ENCODE assay signal across 21 cellular contexts in genomic region chr12:110353211-110353965, GRCh38. TPM values are rescaled to one million over a fixed set of nuclear protein-coding genes. Genes with fewer than 3 reads are reported as not detected.
DNase-seq lines count a peak whose midpoint lies in the region; ATAC-seq, FAIRE-seq and TF ChIP-seq lines count a peak whose summit lies in the region.
"Had no signal": no experiment of that assay in that cellular context is flagged by ENCODE, and none has a peak within 500 bp of the region (broad histone marks: within the 10 kb centered on the region; RNA-seq: fewer than 3 reads in every experiment).

No MANE protein-coding gene starts in this region.

- DNase-seq in A549 (ENCODE audit: low read depth in 1 of 2, low spot score in 1 of 2) (no peak), Calu3 (no peak), WERI-Rb-1 (no peak), left colon (no peak), foreskin fibroblast (no peak), RKO (ENCODE audit: low spot score) (no peak)
- DNase-seq: activated CD4-positive, alpha-beta T cell treated with anti-CD3 and anti-CD28 coated beads, Interleukin-2, amount 50 U/mL, for 4 hours; activated naive CD4-positive, alpha-beta T cell treated with anti-CD3 and anti-CD28 coated beads, Interleukin-2, amount 10 ng/mL, durations not matched to agents 7 days and 5 days; colonic mucosa; NCI-H1417; NCI-H526 treated with DMSO at 0.1 percent for 48 hours; PC-3; stimulated activated CD4-positive, alpha-beta T cell treated with anti-CD3 and anti-CD28 coated beads, Interleukin-4, amount 100 ng/mL, for 1 hour had no signal

- peaks cover 83% of the 10 kb centered on the region for H3K36me3 Mint-ChIP-seq in Calu3 (ENCODE audit: insufficient read depth, unreplicated experiment)

- POLR2A ChIA-PET in A549 (lab: Yijun Ruan, JAX), result interaction anchor here (0.5 kb wide), 1 partner anchor 78 kb away, joined by 4 read pairs; no protein-coding TSS in a partner anchor

- intact Hi-C loops in Calu3 (cut with micrococcal nuclease; ENCODE audit: unreplicated experiment), result no loop called here
- intact Hi-C loops in left colon (cut with DNase I, micrococcal nuclease), result no loop called here

- no peak for FAIRE-seq in A549 (lab: Jason Lieb, UNC)
- FAIRE-seq: D721Med, GM12878, TTC549 had no signal

- no peaks in the 10 kb centered on the region for H3K27me3 Mint-ChIP-seq in Calu3 (ENCODE audit: unreplicated experiment)
- H3K27me3 Mint-ChIP-seq: B cell had no signal

- H3K4me1 ChIP-seq in A549, result no peaks in the 10 kb centered on the region
- H3K4me1 ChIP-seq: colonic mucosa, gastroesophageal sphincter, parathyroid adenoma had no signal

- no peak for TF ChIP-seq EP300 in A549 (IDR thresholded peaks at IDR 0.05)

- H3K27ac Mint-ChIP-seq in Calu3 (ENCODE audit: unreplicated experiment), result peak overlapping the region; percentile 39
- H3K27ac Mint-ChIP-seq: activated naive CD4-positive, alpha-beta T cell treated with anti-CD3 and anti-CD28 coated beads, Interleukin-2, amount 10 ng/mL, durations not matched to agents 7 days and 5 days; B cell had no signal

- H3K36me3 ChIP-seq in WERI-Rb-1, result peaks cover 30% of the 10 kb centered on the region
- H3K36me3 ChIP-seq: colonic mucosa had no signal

- H3K9me3 Mint-ChIP-seq in Calu3 (ENCODE audit: low read depth, unreplicated experiment), result no peaks in the 10 kb centered on the region
- H3K9me3 Mint-ChIP-seq: activated naive CD4-positive, alpha-beta T cell treated with anti-CD3 and anti-CD28 coated beads, Interleukin-2, amount 10 ng/mL, durations not matched to agents 7 days and 5 days had no signal

- TF ChIP-seq POLR2A in A549 (IDR thresholded peaks at IDR 0.05; ENCODE audit: low read length), result no peak

- H3K4me2 ChIP-seq in A549, result no peak overlapping the region

- BruUV-seq in Calu3 (replicated peaks; lab: Mats Ljungman, UMichigan), result no TSS peak

- H3K27me3 ChIP-seq in WERI-Rb-1 (ENCODE audit: insufficient read depth, low read depth, severe bottlenecking), result no peaks in the 10 kb centered on the region
- H3K27me3 ChIP-seq: colonic mucosa, gastroesophageal sphincter had no signal

- TF ChIP-seq RAD21 in A549 (conservative IDR thresholded peaks at IDR 0.05 in 1 of 2, IDR thresholded peaks at IDR 0.05 in 1 of 2), result no peak

- CTCF ChIA-PET in A549 (lab: Yijun Ruan, JAX) (interaction anchor here (1.1 to 2.3 kb wide), 6 partner anchors 8 to 253 kb away, joined by 3 to 5 read pairs (median 4); no protein-coding TSS in a partner anchor), Calu3 (lab: Charles Lee) (interaction anchor here (0.6 kb wide), 1 partner anchor 806 kb away, joined by 5 read pairs; no protein-coding TSS in a partner anchor)

- no peak overlapping the region for H3K4me3 Mint-ChIP-seq in Calu3 (ENCODE audit: low read depth, unreplicated experiment)
- H3K4me3 Mint-ChIP-seq: activated naive CD4-positive, alpha-beta T cell treated with anti-CD3 and anti-CD28 coated beads, Interleukin-2, amount 10 ng/mL, durations not matched to agents 7 days and 5 days; B cell had no signal

- H3K9me3 ChIP-seq in A549 (no peaks in the 10 kb centered on the region), WERI-Rb-1 (ENCODE audit: severe bottlenecking) (no peaks in the 10 kb centered on the region)
- H3K9me3 ChIP-seq: colonic mucosa, gastroesophageal sphincter had no signal

- no peak overlapping the region for H3K4me3 ChIP-seq in A549
- no peak overlapping the region for H3K4me3 ChIP-seq in WERI-Rb-1 (ENCODE audit: low read depth, low read length)
- H3K4me3 ChIP-seq in foreskin fibroblast (ENCODE audit: low read depth in 1 of 2, low read length in 2 of 2), result no peak overlapping the region
- H3K4me3 ChIP-seq: colonic mucosa, gastroesophageal sphincter, GM12878, skin epidermis had no signal

- TF ChIP-seq CTCF in A549 (IDR thresholded peaks at IDR 0.05), result no peak
- TF ChIP-seq CTCF in Calu3 (IDR thresholded peaks at IDR 0.05; ENCODE audit: unreplicated experiment), result no peak
- no peak for TF ChIP-seq CTCF in WERI-Rb-1 (IDR thresholded peaks at IDR 0.05; ENCODE audit: low read depth, low read length)
- no peak for TF ChIP-seq CTCF in foreskin fibroblast (IDR thresholded peaks at IDR 0.05; ENCODE audit: low read depth, low read length)

- ATAC-seq in A549 (peak; percentile 1 to 6; a peak in 4 of 6 replicates), left colon (peak; percentile 9), GM18909 (IDR thresholded peaks at IDR 0.05; ENCODE audit: poor library complexity, unreplicated experiment) (no peak)
- ATAC-seq: gastroesophageal sphincter, GM12878, PC-3 had no signal

- no peaks in the 10 kb centered on the region for H3K4me1 Mint-ChIP-seq in Calu3 (ENCODE audit: low read depth, unreplicated experiment)

- WGBS in A549 (ENCODE audit: missing lambda C conversion rate), result 76% methylated on average over 13 of the region's 13 CpGs

- no peak overlapping the region for H3K27ac ChIP-seq in A549
- H3K27ac ChIP-seq in WERI-Rb-1, result peak overlapping the region; percentile 68
- H3K27ac ChIP-seq: colonic mucosa, gastroesophageal sphincter, parathyroid adenoma, skin epidermis had no signal

TF ChIP-seq in A549, 52 proteins besides CTCF, POLR2A, EP300 and RAD21:
- TF ChIP-seq JUN (IDR thresholded peaks at IDR 0.05), result peak in 1 of 2 experiments; percentile 4; a peak in 1 of 5 replicates
- no peak for TF ChIP-seq CEBPB (IDR thresholded peaks at IDR 0.05)
- no peak for TF ChIP-seq TFCP2L1 (CRISPR knock-in tag; IDR thresholded peaks at IDR 0.05)
TF ChIP-seq in A549: peak in this region for 1.

RNA-seq across cellular contexts. Expression of gene ANAPC7, which starts 50.1 kb away (rescaled TPM):
- polyA plus RNA-seq in A549 (2011; rRNA removed) (107 and 122 TPM in 2 replicates), A549 (2017; fragmentation: RNase III; extraction: RNeasy Plus Mini Kit Qiagen cat#74134 plus additional on column Dnase treatment) (66.1 to 74.0 TPM (median 70.6 TPM) in 3 replicates)
- 60.9 and 68.8 TPM in 2 replicates for polyA plus RNA-seq in A549 (2012; cell fraction: cytosol; rRNA removed)
- polyA plus RNA-seq in A549 (2012; cell fraction: nucleus; rRNA removed), result 112 and 147 TPM in 2 replicates
- 59.7 and 79.9 TPM in 2 replicates for polyA minus RNA-seq in A549 (2011; rRNA and poly(A)+ RNA removed)
- total RNA-seq in Calu3 (2022) (111 and 136 TPM in 2 replicates), left colon (10 to 100 TPM; 27.3 to 31.1 TPM)
